Comparison of ENCODE assay signal across 16 cellular contexts in the genomic region with DNA sequence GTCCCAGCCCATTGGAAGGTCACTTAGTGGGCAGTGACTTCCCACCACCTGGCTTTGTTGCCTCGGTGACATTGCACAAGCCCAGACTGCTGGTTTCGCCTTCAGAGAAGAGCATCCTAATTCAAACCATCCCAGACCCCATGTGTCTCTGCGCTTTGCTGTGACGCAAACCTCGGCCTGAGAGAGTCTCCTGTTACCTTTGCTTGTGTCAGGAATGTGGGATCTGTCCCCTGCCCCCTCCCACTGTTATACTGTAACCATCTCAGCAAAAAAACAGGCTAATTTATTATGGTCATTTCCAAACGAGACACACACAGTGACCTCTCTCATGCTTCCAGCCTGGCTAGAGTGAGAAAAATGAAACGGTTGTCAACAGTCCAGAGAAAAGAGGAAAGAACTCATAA. TPM values are rescaled to one million over a fixed set of nuclear protein-coding genes. Genes with fewer than 3 reads are reported as not detected.
A peak's percentile ranks its signal among the peaks of the same experiment; 100 is the strongest.
DNase-seq lines count a peak whose midpoint lies in the region; ATAC-seq and TF ChIP-seq lines count a peak whose summit lies in the region.
"Had no signal": no experiment of that assay in that cellular context is flagged by ENCODE, and none has a peak within 500 bp of the region (broad histone marks: within the 10 kb centered on the region; RNA-seq: fewer than 3 reads in every experiment).

No MANE protein-coding gene starts in this region.

- H3K36me3 Mint-ChIP-seq in brain = no peaks in the 10 kb centered on the region

- no peak overlapping the region for H3K4me3 ChIP-seq in tibial artery
- H3K4me3 ChIP-seq: stomach had no signal

- H3K27me3 Mint-ChIP-seq in brain = peaks cover 2% of the 10 kb centered on the region

- peaks cover 0 to 30% (median 7%) of the 10 kb centered on the region in 3 donors for H3K36me3 ChIP-seq in tibial artery
- H3K36me3 ChIP-seq: BE2C had no signal

- ATAC-seq in HG03159 (IDR thresholded peaks at IDR 0.05; ENCODE audit: unreplicated experiment) (no peak), GM18873 (IDR thresholded peaks at IDR 0.05; ENCODE audit: low FRiP score, unreplicated experiment) (no peak)
- ATAC-seq in stimulated activated naive CD8-positive, alpha-beta T cell treated with anti-CD3 and anti-CD28 coated beads, Interleukin-15, Interleukin-2, amounts not matched to agents 100 U/mL and 50 U/mL, for 24 hours = no peak
- ATAC-seq: left colon had no signal

- H3K27ac ChIP-seq in tibial artery = peak overlapping the region; percentile 67 to 71

- peaks cover 41% of the 10 kb centered on the region for H3K4me1 Mint-ChIP-seq in brain

- no peaks in the 10 kb centered on the region for H3K27me3 ChIP-seq in tibial artery
- H3K27me3 ChIP-seq: BE2C, stomach had no signal

- H3K9me3 ChIP-seq in tibial artery = no peaks in the 10 kb centered on the region
- H3K9me3 ChIP-seq: BE2C had no signal

- intact Hi-C loops in tibial artery (cut with DNase I; ENCODE audit: low total_unique reads) = no loop called here

- no peak for TF ChIP-seq CTCF in brain (conservative IDR thresholded peaks at IDR 0.05)
- no peak for TF ChIP-seq CTCF in tibial artery (IDR thresholded peaks at IDR 0.05)

- DNase-seq in GM04503 (ENCODE audit: low read depth) (peak; percentile 42), left kidney (ENCODE audit: low read depth, low spot score) (peak; percentile 73), tibial artery (no peak)
- DNase-seq in stimulated activated naive CD8-positive, alpha-beta T cell treated with anti-CD3 and anti-CD28 coated beads, Interleukin-15, Interleukin-2, amounts not matched to agents 100 U/mL and 50 U/mL, for 24 hours = no peak
- DNase-seq: activated CD4-positive, alpha-beta T cell treated with anti-CD3 and anti-CD28 coated beads, Interleukin-2, amount 50 U/mL, for 1 hour; activated CD8-positive, alpha-beta memory T cell treated with anti-CD3 and anti-CD28 coated beads, Interleukin-2, amount 50 U/mL, for 48 hours; activated gamma-delta T cell treated with Interleukin-2 at 50 U/mL for 16 hours; BE2C; GDM1; left colon; midbrain; NCI-H187; stomach had no signal

- peak overlapping the region in 4 of 5 experiments; percentile 50 to 89 (median 74) for H3K27ac Mint-ChIP-seq in brain

- H3K4me1 ChIP-seq in tibial artery = peaks cover 0 to 45% (median 30%) of the 10 kb centered on the region in 4 donors

- peaks cover 0 to 4% (median 3%) of the 10 kb centered on the region in 5 experiments for H3K9me3 Mint-ChIP-seq in brain

- no peak overlapping the region for H3K4me3 Mint-ChIP-seq in brain

RNA-seq across cellular contexts. Expression of gene AQP1, which starts 25.0 kb away (rescaled TPM):
- polyA plus RNA-seq in brain (ENCODE audit: insufficient read depth, low read depth, low replicate concordance) = 144 TPM

Comparison
In these comparisons a context has a peak if more than half of its experiments do, and no peak if none do; other contexts are left out.
1. DNase-seq: peak in GM04503 (single experiment) and left kidney (single experiment); none in tibial artery (0 of 2) and stimulated activated naive CD8-positive, alpha-beta T cell treated with anti-CD3 and anti-CD28 coated beads, Interleukin-15, Interleukin-2, amounts not matched to agents 100 U/mL and 50 U/mL, for 24 hours (single experiment).